ENCODE assay signal across 1 cellular context in genomic region chr6:108673153-108673552, GRCh38.
TF ChIP-seq lines count a peak whose summit lies in the region.

No MANE protein-coding gene starts in this region.

TF ChIP-seq in HCT116, 20 proteins besides CTCF, POLR2A, EP300 and RAD21 (continued from another document):
- TF ChIP-seq, protein P1, sequence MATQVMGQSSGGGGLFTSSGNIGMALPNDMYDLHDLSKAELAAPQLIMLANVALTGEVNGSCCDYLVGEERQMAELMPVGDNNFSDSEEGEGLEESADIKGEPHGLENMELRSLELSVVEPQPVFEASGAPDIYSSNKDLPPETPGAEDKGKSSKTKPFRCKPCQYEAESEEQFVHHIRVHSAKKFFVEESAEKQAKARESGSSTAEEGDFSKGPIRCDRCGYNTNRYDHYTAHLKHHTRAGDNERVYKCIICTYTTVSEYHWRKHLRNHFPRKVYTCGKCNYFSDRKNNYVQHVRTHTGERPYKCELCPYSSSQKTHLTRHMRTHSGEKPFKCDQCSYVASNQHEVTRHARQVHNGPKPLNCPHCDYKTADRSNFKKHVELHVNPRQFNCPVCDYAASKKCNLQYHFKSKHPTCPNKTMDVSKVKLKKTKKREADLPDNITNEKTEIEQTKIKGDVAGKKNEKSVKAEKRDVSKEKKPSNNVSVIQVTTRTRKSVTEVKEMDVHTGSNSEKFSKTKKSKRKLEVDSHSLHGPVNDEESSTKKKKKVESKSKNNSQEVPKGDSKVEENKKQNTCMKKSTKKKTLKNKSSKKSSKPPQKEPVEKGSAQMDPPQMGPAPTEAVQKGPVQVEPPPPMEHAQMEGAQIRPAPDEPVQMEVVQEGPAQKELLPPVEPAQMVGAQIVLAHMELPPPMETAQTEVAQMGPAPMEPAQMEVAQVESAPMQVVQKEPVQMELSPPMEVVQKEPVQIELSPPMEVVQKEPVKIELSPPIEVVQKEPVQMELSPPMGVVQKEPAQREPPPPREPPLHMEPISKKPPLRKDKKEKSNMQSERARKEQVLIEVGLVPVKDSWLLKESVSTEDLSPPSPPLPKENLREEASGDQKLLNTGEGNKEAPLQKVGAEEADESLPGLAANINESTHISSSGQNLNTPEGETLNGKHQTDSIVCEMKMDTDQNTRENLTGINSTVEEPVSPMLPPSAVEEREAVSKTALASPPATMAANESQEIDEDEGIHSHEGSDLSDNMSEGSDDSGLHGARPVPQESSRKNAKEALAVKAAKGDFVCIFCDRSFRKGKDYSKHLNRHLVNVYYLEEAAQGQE (IDR thresholded peaks at IDR 0.05; ENCODE audit: low read depth): no peak
